9 cellular contexts compared by ENCODE assay signal in the genomic region with DNA sequence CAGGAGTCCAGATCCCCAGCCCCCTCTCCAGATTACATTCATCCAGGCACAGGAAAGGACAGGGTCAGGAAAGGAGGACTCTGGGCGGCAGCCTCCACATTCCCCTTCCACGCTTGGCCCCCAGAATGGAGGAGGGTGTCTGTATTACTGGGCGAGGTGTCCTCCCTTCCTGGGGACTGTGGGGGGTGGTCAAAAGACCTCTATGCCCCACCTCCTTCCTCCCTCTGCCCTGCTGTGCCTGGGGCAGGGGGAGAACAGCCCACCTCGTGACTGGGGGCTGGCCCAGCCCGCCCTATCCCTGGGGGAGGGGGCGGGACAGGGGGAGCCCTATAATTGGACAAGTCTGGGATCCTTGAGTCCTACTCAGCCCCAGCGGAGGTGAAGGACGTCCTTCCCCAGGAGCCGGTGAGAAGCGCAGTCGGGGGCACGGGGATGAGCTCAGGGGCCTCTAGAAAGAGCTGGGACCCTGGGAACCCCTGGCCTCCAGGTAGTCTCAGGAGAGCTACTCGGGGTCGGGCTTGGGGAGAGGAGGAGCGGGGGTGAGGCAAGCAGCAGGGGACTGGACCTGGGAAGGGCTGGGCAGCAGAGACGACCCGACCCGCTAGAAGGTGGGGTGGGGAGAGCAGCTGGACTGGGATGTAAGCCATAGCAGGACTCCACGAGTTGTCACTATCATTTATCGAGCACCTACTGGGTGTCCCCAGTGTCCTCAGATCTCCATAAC. TPM values are rescaled to one million over a fixed set of nuclear protein-coding genes. Genes with fewer than 3 reads are reported as not detected.
DNase-seq lines count a peak whose midpoint lies in the region; ATAC-seq and TF ChIP-seq lines count a peak whose summit lies in the region.
"Had no signal": no experiment of that assay in that cellular context is flagged by ENCODE, and none has a peak within 500 bp of the region (broad histone marks: within the 10 kb centered on the region; RNA-seq: fewer than 3 reads in every experiment).

A gene (plus strand): TSS at position 360 of the 724 bp plus-strand sequence. CDS start 829 bp downstream, outside the sequence.

- no peak for ATAC-seq in activated CD8-positive, alpha-beta memory T cell treated with anti-CD3 and anti-CD28 coated beads, Interleukin-2, amount 10 ng/mL, durations not matched to agents 7 days and 5 days
- peak in 1 of 2 donors; percentile 2 for ATAC-seq in upper lobe of left lung (ENCODE audit: low FRiP score in 2 of 2)

- 5 to 6% methylated on average over 14 to 20 of the region's 20 CpGs for WGBS in upper lobe of left lung, 2 donors

- peak within 1 kb of the TSS; percentile 9 for H3K4me3 Mint-ChIP-seq in activated CD8-positive, alpha-beta memory T cell treated with anti-CD3 and anti-CD28 coated beads, Interleukin-2, amount 10 ng/mL, durations not matched to agents 7 days and 5 days
- H3K4me3 Mint-ChIP-seq in activated CD4-positive, alpha-beta memory T cell treated with anti-CD3 and anti-CD28 coated beads, Interleukin-2, amount 10 ng/mL, durations not matched to agents 7 days and 5 days = no peak within 1 kb of the TSS
- H3K4me3 Mint-ChIP-seq in immature natural killer cell = peak within 1 kb of the TSS in 1 of 5 donors; percentile 31
- H3K4me3 Mint-ChIP-seq: memory B cell had no signal

- peaks cover 7 to 27% (median 24%) of the 10 kb centered on the region in 4 donors for H3K36me3 ChIP-seq in upper lobe of left lung

- H3K27me3 Mint-ChIP-seq in activated CD8-positive, alpha-beta memory T cell treated with anti-CD3 and anti-CD28 coated beads, Interleukin-2, amount 10 ng/mL, durations not matched to agents 7 days and 5 days = peaks cover 17% of the 10 kb centered on the region
- H3K27me3 Mint-ChIP-seq in activated CD4-positive, alpha-beta memory T cell treated with anti-CD3 and anti-CD28 coated beads, Interleukin-2, amount 10 ng/mL, durations not matched to agents 7 days and 5 days = peaks cover 15% of the 10 kb centered on the region
- H3K27me3 Mint-ChIP-seq in immature natural killer cell (ENCODE audit: low read depth in 3 of 3) = peaks cover 5 to 14% (median 6%) of the 10 kb centered on the region in 3 donors

- peaks cover 8% of the 10 kb centered on the region for H3K4me1 Mint-ChIP-seq in activated CD8-positive, alpha-beta memory T cell treated with anti-CD3 and anti-CD28 coated beads, Interleukin-2, amount 10 ng/mL, durations not matched to agents 7 days and 5 days
- peaks cover 12% of the 10 kb centered on the region for H3K4me1 Mint-ChIP-seq in activated CD4-positive, alpha-beta memory T cell treated with anti-CD3 and anti-CD28 coated beads, Interleukin-2, amount 10 ng/mL, durations not matched to agents 7 days and 5 days
- no peaks in the 10 kb centered on the region for H3K4me1 Mint-ChIP-seq in immature natural killer cell

- POLR2A ChIA-PET in activated CD4-positive, alpha-beta memory T cell treated with anti-CD3 and anti-CD28 coated beads, Interleukin-2, amount 10 ng/mL, durations not matched to agents 7 days and 5 days (lab: Charles Lee) = interaction anchor here (1.1 to 1.7 kb wide), 2 partner anchors 9 to 14 kb away, joined by 3 to 6 read pairs; no protein-coding TSS in a partner anchor
- POLR2A ChIA-PET in HEK293T (lab: Yijun Ruan, JAX) = interaction anchor here (0.9 to 1.9 kb wide), 4 partner anchors 9 to 49 kb away, joined by 3 to 12 read pairs (median 4); a partner anchor contains a TSS

- CTCF ChIA-PET in activated CD8-positive, alpha-beta memory T cell treated with anti-CD3 and anti-CD28 coated beads, Interleukin-2, amount 10 ng/mL, durations not matched to agents 7 days and 5 days (lab: Charles Lee) = interaction anchor here (1.0 kb wide), 2 partner anchors 20 to 47 kb away, joined by 3 to 4 read pairs; no protein-coding TSS in a partner anchor
- CTCF ChIA-PET in activated CD4-positive, alpha-beta memory T cell treated with anti-CD3 and anti-CD28 coated beads, Interleukin-2, amount 10 ng/mL, durations not matched to agents 7 days and 5 days (lab: Charles Lee) = interaction anchor here (0.7 to 3.1 kb wide), 3 partner anchors 10 to 47 kb away, joined by 3 to 13 read pairs (median 4); no protein-coding TSS in a partner anchor
- CTCF ChIA-PET in HEK293T (lab: Yijun Ruan, JAX) = interaction anchor here (0.7 to 1.4 kb wide), 4 partner anchors 15 to 49 kb away, joined by 3 to 4 read pairs (median 4); a partner anchor contains a TSS

- TF ChIP-seq POLR2A in upper lobe of left lung (IDR thresholded peaks at IDR 0.05) = peak in 1 of 4 donors; percentile 77

- peaks cover 6 to 30% (median 7%) of the 10 kb centered on the region in 4 donors for H3K4me1 ChIP-seq in upper lobe of left lung

- H3K27ac ChIP-seq in upper lobe of left lung = peak within 1 kb of the TSS in 2 of 4 donors; percentile 36 to 79

- no peaks in the 10 kb centered on the region for H3K36me3 Mint-ChIP-seq in activated CD8-positive, alpha-beta memory T cell treated with anti-CD3 and anti-CD28 coated beads, Interleukin-2, amount 10 ng/mL, durations not matched to agents 7 days and 5 days
- peaks cover 13% of the 10 kb centered on the region for H3K36me3 Mint-ChIP-seq in activated CD4-positive, alpha-beta memory T cell treated with anti-CD3 and anti-CD28 coated beads, Interleukin-2, amount 10 ng/mL, durations not matched to agents 7 days and 5 days (ENCODE audit: low read depth)
- peaks cover 0 to 7% (median 0%) of the 10 kb centered on the region in 3 donors for H3K36me3 Mint-ChIP-seq in immature natural killer cell

- no peak for TF ChIP-seq CTCF in upper lobe of left lung (IDR thresholded peaks at IDR 0.05)

- H3K27me3 ChIP-seq in upper lobe of left lung = peaks cover 0 to 15% (median 3%) of the 10 kb centered on the region in 4 donors

- no peaks in the 10 kb centered on the region for H3K9me3 Mint-ChIP-seq in activated CD8-positive, alpha-beta memory T cell treated with anti-CD3 and anti-CD28 coated beads, Interleukin-2, amount 10 ng/mL, durations not matched to agents 7 days and 5 days (ENCODE audit: low read depth)
- H3K9me3 Mint-ChIP-seq in activated CD4-positive, alpha-beta memory T cell treated with anti-CD3 and anti-CD28 coated beads, Interleukin-2, amount 10 ng/mL, durations not matched to agents 7 days and 5 days = no peaks in the 10 kb centered on the region
- H3K9me3 Mint-ChIP-seq in immature natural killer cell = peaks cover 0 to 1% (median 0%) of the 10 kb centered on the region in 6 donors
- H3K9me3 Mint-ChIP-seq: memory B cell had no signal

- H3K4me3 ChIP-seq in upper lobe of left lung = peak within 1 kb of the TSS in 3 of 4 donors; percentile 29 to 47 (median 37)

- H3K9me3 ChIP-seq in upper lobe of left lung = no peaks in the 10 kb centered on the region

- no peak within 1 kb of the TSS for H3K27ac Mint-ChIP-seq in activated CD8-positive, alpha-beta memory T cell treated with anti-CD3 and anti-CD28 coated beads, Interleukin-2, amount 10 ng/mL, durations not matched to agents 7 days and 5 days
- no peak within 1 kb of the TSS for H3K27ac Mint-ChIP-seq in activated CD4-positive, alpha-beta memory T cell treated with anti-CD3 and anti-CD28 coated beads, Interleukin-2, amount 10 ng/mL, durations not matched to agents 7 days and 5 days
- H3K27ac Mint-ChIP-seq in immature natural killer cell = no peak within 1 kb of the TSS
- H3K27ac Mint-ChIP-seq: memory B cell had no signal

- DNase-seq in activated CD8-positive, alpha-beta memory T cell treated with anti-CD3 and anti-CD28 coated beads, Interleukin-2, amount 10 ng/mL, durations not matched to agents 7 days and 5 days = no peak
- DNase-seq in activated CD8-positive, alpha-beta memory T cell treated with anti-CD3 and anti-CD28 coated beads, Interleukin-2, amount 50 U/mL, for 4 hours = no peak
- DNase-seq in ecto neural progenitor cell (ENCODE audit: low spot score) (peak; percentile 69), medulla oblongata (ENCODE audit: extremely low spot score) (peak; percentile 88), upper lobe of left lung (no peak), HEK293T (ENCODE audit: extremely low spot score) (no peak), immature natural killer cell (no peak)
- no peak for DNase-seq in activated CD4-positive, alpha-beta memory T cell treated with anti-CD3 and anti-CD28 coated beads, Interleukin-2, amount 10 ng/mL, durations not matched to agents 7 days and 5 days

- no peak for TF ChIP-seq EP300 in upper lobe of left lung (IDR thresholded peaks at IDR 0.05)

TF ChIP-seq in HEK293T, 16 proteins besides CTCF, POLR2A, EP300 and RAD21:
- TF ChIP-seq L3MBTL2 (conservative IDR thresholded peaks at IDR 0.05) (no peak), TARDBP (IDR thresholded peaks at IDR 0.05) (no peak), BHLHE40 (IDR thresholded peaks at IDR 0.05; ENCODE audit: borderline replicate concordance) (no peak), ZNF384 (IDR thresholded peaks at IDR 0.05) (no peak), FOXK2 (IDR thresholded peaks at IDR 0.05) (no peak), CTBP1 (IDR thresholded peaks at IDR 0.05; ENCODE audit: borderline replicate concordance) (no peak), ELF4 (IDR thresholded peaks at IDR 0.05) (no peak), HDGF (IDR thresholded peaks at IDR 0.05; ENCODE audit: borderline replicate concordance) (no peak), FOXM1 (IDR thresholded peaks at IDR 0.05; ENCODE audit: borderline replicate concordance) (no peak), ARNT (IDR thresholded peaks at IDR 0.05) (no peak)

RNA-seq across cellular contexts. Expression of the gene that starts here (rescaled TPM):
- total RNA-seq in activated CD8-positive, alpha-beta memory T cell treated with anti-CD3 and anti-CD28 coated beads, Interleukin-2, amount 10 ng/mL, durations not matched to agents 7 days and 5 days = under 1 TPM; 0.44 to 0.47 TPM
- 1,000 to 10,000 TPM in 2 of 6 donors, 100 to 1,000 TPM in 4; 256 to 1,773 (median 644) TPM for total RNA-seq in upper lobe of left lung
- total RNA-seq in activated CD4-positive, alpha-beta memory T cell treated with anti-CD3 and anti-CD28 coated beads, Interleukin-2, amount 10 ng/mL, durations not matched to agents 7 days and 5 days = not detected
- polyA plus RNA-seq in immature natural killer cell = not detected

Comparison
In these comparisons a context has a peak if more than half of its experiments do, and no peak if none do; other contexts are left out.
1. RNA of the gene that starts here (total RNA-seq): 256 to 1,773 TPM in upper lobe of left lung; 0.44 to 0.47 TPM in activated CD8-positive, alpha-beta memory T cell treated with anti-CD3 and anti-CD28 coated beads, Interleukin-2, amount 10 ng/mL, durations not matched to agents 7 days and 5 days and not detected in activated CD4-positive, alpha-beta memory T cell treated with anti-CD3 and anti-CD28 coated beads, Interleukin-2, amount 10 ng/mL, durations not matched to agents 7 days and 5 days; every median in the first group is over 100 times any median in the second.
2. DNase-seq: peak in ecto neural progenitor cell (single experiment) and medulla oblongata (single experiment); none in activated CD8-positive, alpha-beta memory T cell treated with anti-CD3 and anti-CD28 coated beads, Interleukin-2, amount 10 ng/mL, durations not matched to agents 7 days and 5 days (single experiment), activated CD8-positive, alpha-beta memory T cell treated with anti-CD3 and anti-CD28 coated beads, Interleukin-2, amount 50 U/mL, for 4 hours (single experiment), upper lobe of left lung (0 of 2), activated CD4-positive, alpha-beta memory T cell treated with anti-CD3 and anti-CD28 coated beads, Interleukin-2, amount 10 ng/mL, durations not matched to agents 7 days and 5 days (single experiment), HEK293T (single experiment) and immature natural killer cell (0 of 3).